ENCODE assay signal across 8 cellular contexts in genomic region chr15:41971089-41971892, GRCh38. TPM values are rescaled to one million over a fixed set of nuclear protein-coding genes. Genes with fewer than 3 reads are reported as not detected.
DNase-seq lines count a peak whose midpoint lies in the region; ATAC-seq, FAIRE-seq and TF ChIP-seq lines count a peak whose summit lies in the region.

No MANE protein-coding gene starts in this region.

- H2AFZ ChIP-seq in parathyroid adenoma = peak overlapping the region; percentile 2

- TF ChIP-seq CTCF in parathyroid adenoma (IDR thresholded peaks at IDR 0.05) (no peak), type B pancreatic cell (conservative IDR thresholded peaks at IDR 0.05) (peak; percentile 43)

- peak overlapping the region; percentile 82 to 98 (median 96) for H3K27ac Mint-ChIP-seq in CD8-positive, alpha-beta memory T cell
- peak overlapping the region; percentile 96 for H3K27ac Mint-ChIP-seq in type B pancreatic cell

- FAIRE-seq in RCC 7860 (lab: Jason Lieb, UNC) = no peak

- H3K36me3 ChIP-seq in CD8-positive, alpha-beta memory T cell (ENCODE audit: insufficient read depth, low read length) = no peaks in the 10 kb centered on the region
- no peaks in the 10 kb centered on the region for H3K36me3 ChIP-seq in parathyroid adenoma (ENCODE audit: control insufficient read depth, insufficient read depth, low read length)

- CTCF ChIA-PET in CD8-positive, alpha-beta memory T cell (lab: Charles Lee) = interaction anchor here (1.3 to 7.1 kb wide), 4 partner anchors 10 to 40 kb away, joined by 3 to 54 read pairs (median 4); no protein-coding TSS in a partner anchor

- peak overlapping the region; percentile 90 for H3K4me3 ChIP-seq in CD8-positive, alpha-beta memory T cell (ENCODE audit: low read length)
- peak overlapping the region; percentile 87 for H3K4me3 ChIP-seq in parathyroid adenoma (ENCODE audit: low read depth, low read length)

- no peaks in the 10 kb centered on the region for H3K9me3 ChIP-seq in CD8-positive, alpha-beta memory T cell (ENCODE audit: low read length)
- H3K9me3 ChIP-seq in parathyroid adenoma (ENCODE audit: control insufficient read depth, low read length) = no peaks in the 10 kb centered on the region

- H3K79me2 ChIP-seq in parathyroid adenoma = peaks cover under 1% of the 10 kb centered on the region

- ATAC-seq in GM19397 (IDR thresholded peaks at IDR 0.05; ENCODE audit: unreplicated experiment) = peak; percentile 47
- peak; percentile 23 for ATAC-seq in HG03558 (IDR thresholded peaks at IDR 0.05; ENCODE audit: extremely low read depth, unreplicated experiment)

- peaks cover 0 to 9% (median 0%) of the 10 kb centered on the region in 3 donors for H3K36me3 Mint-ChIP-seq in CD8-positive, alpha-beta memory T cell
- H3K36me3 Mint-ChIP-seq in type B pancreatic cell = peaks cover 8% of the 10 kb centered on the region

- POLR2A ChIA-PET in CD8-positive, alpha-beta memory T cell (lab: Charles Lee) = interaction anchor here (0.6 to 4.0 kb wide), 4 partner anchors 34 to 427 kb away, joined by 3 to 45 read pairs (median 8); partner anchors contain the start of gene RPAP1

- no peaks in the 10 kb centered on the region for H3K27me3 ChIP-seq in CD8-positive, alpha-beta memory T cell (ENCODE audit: insufficient read depth, low read length, poor library complexity, severe bottlenecking)
- H3K27me3 ChIP-seq in parathyroid adenoma (ENCODE audit: control insufficient read depth, insufficient read depth, low read length) = no peaks in the 10 kb centered on the region

- DNase-seq in CD8-positive, alpha-beta memory T cell = peak; percentile 52 to 87 (median 71)
- DNase-seq in RCC 7860 (ENCODE audit: low spot score) = peak; percentile 59
- peak; percentile 91 for DNase-seq in activated effector memory CD4-positive, alpha-beta T cell treated with anti-CD3 and anti-CD28 coated beads, Interleukin-2, amount 50 U/mL, for 16 hours
- peak; percentile 28 for DNase-seq in globus pallidus (ENCODE audit: low spot score)
- DNase-seq in type B pancreatic cell (ENCODE audit: extremely low spot score, unreplicated experiment) = no peak

- peak overlapping the region; percentile 91 to 97 (median 94) for H3K4me3 Mint-ChIP-seq in CD8-positive, alpha-beta memory T cell
- H3K4me3 Mint-ChIP-seq in type B pancreatic cell = peak overlapping the region; percentile 94

- peak overlapping the region; percentile 89 for H3K4me2 ChIP-seq in parathyroid adenoma (ENCODE audit: low read length)

- H3K9me3 Mint-ChIP-seq in CD8-positive, alpha-beta memory T cell = no peaks in the 10 kb centered on the region
- H3K9me3 Mint-ChIP-seq in type B pancreatic cell = no peaks in the 10 kb centered on the region

- no peak overlapping the region for H3K9ac ChIP-seq in parathyroid adenoma

- peaks cover 50 to 56% (median 53%) of the 10 kb centered on the region in 3 donors for H3K4me1 Mint-ChIP-seq in CD8-positive, alpha-beta memory T cell
- H3K4me1 Mint-ChIP-seq in type B pancreatic cell (ENCODE audit: unreplicated experiment) = peaks cover 35% of the 10 kb centered on the region

- H3K27ac ChIP-seq in CD8-positive, alpha-beta memory T cell (ENCODE audit: low read depth, low read length) = peak overlapping the region; percentile 91
- H3K27ac ChIP-seq in parathyroid adenoma = peak overlapping the region; percentile 84

- H3K4me1 ChIP-seq in CD8-positive, alpha-beta memory T cell (ENCODE audit: insufficient read depth, low read length) = peaks cover 31% of the 10 kb centered on the region
- peaks cover under 1% of the 10 kb centered on the region for H3K4me1 ChIP-seq in parathyroid adenoma

- peaks cover 5 to 18% of the 10 kb centered on the region in 2 donors for H3K27me3 Mint-ChIP-seq in CD8-positive, alpha-beta memory T cell
- H3K27me3 Mint-ChIP-seq in type B pancreatic cell = peaks cover 3% of the 10 kb centered on the region

RNA-seq across cellular contexts. Expression of gene EHD4, which starts 1.1 kb away (rescaled TPM):
- total RNA-seq in CD8-positive, alpha-beta memory T cell = 10 to 100 TPM; 24.2 to 26.4 TPM
- 11.2 TPM for polyA plus RNA-seq in CD8-positive, alpha-beta memory T cell
- total RNA-seq in type B pancreatic cell (ENCODE audit: low replicate concordance) = 18.8 and 25.2 TPM in 2 replicates

RNA-seq across cellular contexts. Expression of gene PLA2G4E, which starts 49.6 kb away (rescaled TPM):
- not detected for total RNA-seq in CD8-positive, alpha-beta memory T cell
- not detected for polyA plus RNA-seq in CD8-positive, alpha-beta memory T cell
- total RNA-seq in type B pancreatic cell (ENCODE audit: low replicate concordance) = 0.12 TPM in 1 of 2 replicates, not detected in the other
